ENCODE assay signal across 8 cellular contexts in genomic region chr5:76402880-76403712, GRCh38. TPM values are rescaled to one million over a fixed set of nuclear protein-coding genes. Genes with fewer than 3 reads are reported as not detected.
A peak's percentile ranks its signal among the peaks of the same experiment; 100 is the strongest.
DNase-seq lines count a peak whose midpoint lies in the region; ATAC-seq and TF ChIP-seq lines count a peak whose summit lies in the region.

TSS of gene IQGAP2 (plus strand) at chr5:76403285. CDS start at chr5:76403546, 261 bp downstream.

- no peaks in the 10 kb centered on the region for H3K9me3 ChIP-seq in muscle layer of duodenum (ENCODE audit: control insufficient read depth in 1 of 2, low read length in 2 of 2)

- peak; percentile 68 for ATAC-seq in GM18511 (IDR thresholded peaks at IDR 0.05; ENCODE audit: unreplicated experiment)
- peak; percentile 53 for ATAC-seq in HG02973 (IDR thresholded peaks at IDR 0.05; ENCODE audit: unreplicated experiment)

- peak; percentile 52 for TF ChIP-seq CTCF in epithelial cell of proximal tubule (conservative IDR thresholded peaks at IDR 0.05; ENCODE audit: low read depth, low read length)

- DNase-seq in A172 (ENCODE audit: low spot score) (peak; percentile 39), NOMO-1 (lab: John Stamatoyannopoulos, UW; ENCODE audit: unreplicated experiment in 2 of 2) (peak; percentile 53 to 76), epithelial cell of proximal tubule (ENCODE audit: low read depth) (no peak)
- DNase-seq in activated CD8-positive, alpha-beta memory T cell treated with anti-CD3 and anti-CD28 coated beads for 48 hours (ENCODE audit: low read depth in 2 of 3, low spot score in 2 of 3): peak; percentile 61 to 81 (median 72)
- peak; percentile 62 to 79 for DNase-seq in stimulated activated CD8-positive, alpha-beta memory T cell treated with anti-CD3 and anti-CD28 coated beads, Interleukin-7, amount 100 ng/mL, for 48 hours (ENCODE audit: extremely low read depth in 1 of 2, low read depth in 1 of 2)

- peak within 1 kb of the TSS; percentile 63 for H3K4me3 ChIP-seq in epithelial cell of proximal tubule (ENCODE audit: low read depth, low read length)
- H3K4me3 ChIP-seq in muscle layer of duodenum (ENCODE audit: low read depth in 1 of 2, low read length in 2 of 2): peak within 1 kb of the TSS; percentile 71 to 87

- H3K27me3 ChIP-seq in muscle layer of duodenum (ENCODE audit: low read depth, low read length): no peaks in the 10 kb centered on the region

- H3K4me1 ChIP-seq in muscle layer of duodenum (ENCODE audit: control insufficient read depth in 1 of 2, insufficient read depth in 2 of 2, low read length in 2 of 2): peaks cover 0 to 22% of the 10 kb centered on the region in 2 donors

- peak within 1 kb of the TSS; percentile 81 for H3K27ac ChIP-seq in muscle layer of duodenum (ENCODE audit: low read length)

- no peaks in the 10 kb centered on the region for H3K36me3 ChIP-seq in muscle layer of duodenum (ENCODE audit: control insufficient read depth in 1 of 2, insufficient read depth in 2 of 2, low read length in 2 of 2)

RNA-seq across cellular contexts. Expression of gene IQGAP2, which starts in this region (rescaled TPM):
- 1.8 and 8.3 TPM in 2 replicates for total RNA-seq in A172 (2014; rRNA removed; shearing (Covaris generic))
- 0.80 and 1.3 TPM in 2 replicates for total RNA-seq in epithelial cell of proximal tubule
